Comparison of ENCODE assay signal across 1 cellular context in genomic region chr1:226308723-226309397, GRCh38.
TF ChIP-seq lines count a peak whose summit lies in the region.

LIN9 (minus strand) TSS chr1:226309164; CDS start chr1:226309139, 25 bp downstream.

TF ChIP-seq in K562, 482 proteins besides CTCF, POLR2A, EP300 and RAD21 (continued from another document and continues in another):
- TF ChIP-seq TRIM25 (IDR thresholded peaks at IDR 0.05; ENCODE audit: borderline replicate concordance) (0 out of 2 replicates have a peak, but pooled peaks have one; percentile 23), ZBTB9 (CRISPR knock-in tag; IDR thresholded peaks at IDR 0.05) (peak; percentile 64; the same call in 1 of the 2 replicates), SPI1 (IDR thresholded peaks at IDR 0.05; ENCODE audit: borderline replicate concordance, low read depth, low read length) (no peak), NFE2 (IDR thresholded peaks at IDR 0.05; ENCODE audit: low read depth) (no peak), ELF4 (CRISPR knock-in tag; IDR thresholded peaks at IDR 0.05) (no peak), CEBPZ (IDR thresholded peaks at IDR 0.05; ENCODE audit: borderline replicate concordance, low read depth, low read length) (no peak), BCL6 (CRISPR knock-in tag; IDR thresholded peaks at IDR 0.05) (no peak), E4F1 (CRISPR knock-in tag; IDR thresholded peaks at IDR 0.05; ENCODE audit: borderline replicate concordance) (peak; percentile 8; the same call in 1 of the 2 replicates), ATF4 (CRISPR knock-in tag; IDR thresholded peaks at IDR 0.05) (no peak), CBFA2T3 (IDR thresholded peaks at IDR 0.05) (no peak), ZNF639 (CRISPR knock-in tag; conservative IDR thresholded peaks at IDR 0.05 in 1 of 2, IDR thresholded peaks at IDR 0.05 in 1 of 2) (peak in 1 of 2 experiments; percentile 94; a peak in 2 of 4 replicates), NFIC (IDR thresholded peaks at IDR 0.05) (no peak; the same call in 1 of the 2 replicates), DNMT1 (IDR thresholded peaks at IDR 0.05) (no peak), TOE1 (IDR thresholded peaks at IDR 0.05; ENCODE audit: borderline replicate concordance) (peak; percentile 23), TOE1 (CRISPR knock-in tag; IDR thresholded peaks at IDR 0.05; ENCODE audit: borderline replicate concordance, low read depth) (0 out of 2 replicates have a peak, but pooled peaks have one; percentile 15), ETV1 (tag; conservative IDR thresholded peaks at IDR 0.05; ENCODE audit: low read depth) (no peak), POLR2H (tag; IDR thresholded peaks at IDR 0.05; ENCODE audit: low read depth) (peak; percentile 94), RBFOX2 (IDR thresholded peaks at IDR 0.05; ENCODE audit: low read depth, low read length) (peak; percentile 99), HMGN3 (IDR thresholded peaks at IDR 0.05; ENCODE audit: borderline replicate concordance, extremely low read depth, insufficient read length, low read depth, low read length) (peak; percentile 88), ZBTB1 (CRISPR knock-in tag; IDR thresholded peaks at IDR 0.05; ENCODE audit: borderline replicate concordance, low read depth) (peak; percentile 75), SETDB1 (IDR thresholded peaks at IDR 0.05; ENCODE audit: low read length) (no peak), REST (CRISPR knock-in tag; IDR thresholded peaks at IDR 0.05; ENCODE audit: low read depth) (0 out of 2 replicates have a peak, but pooled peaks have one; percentile 30), ZNF583 (CRISPR knock-in tag; IDR thresholded peaks at IDR 0.05) (no peak), CCNT2 (IDR thresholded peaks at IDR 0.05; ENCODE audit: borderline replicate concordance, extremely low read depth, insufficient read length, low read depth, low read length) (peak; percentile 97), SMARCA4 (IDR thresholded peaks at IDR 0.05) (no peak; the same call in 1 of the 2 replicates), PBX2 (CRISPR knock-in tag; IDR thresholded peaks at IDR 0.05; ENCODE audit: low read depth) (no peak), PBX2 (tag; conservative IDR thresholded peaks at IDR 0.05; ENCODE audit: low read depth) (no peak), IRF1 (CRISPR knock-in tag; IDR thresholded peaks at IDR 0.05; ENCODE audit: borderline replicate concordance) (no peak), ZNF551 (CRISPR knock-in tag; IDR thresholded peaks at IDR 0.05) (no peak), ZFP1 (CRISPR knock-in tag; IDR thresholded peaks at IDR 0.05) (no peak)
